ENCODE assay signal across 9 cellular contexts in the genomic region with DNA sequence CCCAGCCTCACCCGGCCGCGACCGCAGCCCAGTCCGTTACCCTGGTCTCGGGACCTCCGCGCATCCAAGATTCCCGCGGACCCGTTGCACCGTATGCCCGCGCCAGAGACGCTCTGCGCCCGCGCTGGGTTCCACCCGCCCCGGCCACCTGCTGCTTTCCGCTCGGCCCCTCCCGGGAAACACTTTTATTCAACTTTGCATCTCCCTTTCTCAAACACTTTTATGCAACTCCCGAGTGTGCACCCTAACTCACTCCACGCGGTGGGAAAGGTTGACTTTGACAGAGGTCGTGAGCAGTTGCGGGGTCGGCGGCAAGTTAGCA. TPM values are rescaled to one million over a fixed set of nuclear protein-coding genes. Genes with fewer than 3 reads are reported as not detected.
DNase-seq lines count a peak whose midpoint lies in the region; ATAC-seq, FAIRE-seq and TF ChIP-seq lines count a peak whose summit lies in the region.
"Had no signal": no experiment of that assay in that cellular context is flagged by ENCODE, and none has a peak within 500 bp of the region (broad histone marks: within the 10 kb centered on the region; RNA-seq: fewer than 3 reads in every experiment).

A gene with protein sequence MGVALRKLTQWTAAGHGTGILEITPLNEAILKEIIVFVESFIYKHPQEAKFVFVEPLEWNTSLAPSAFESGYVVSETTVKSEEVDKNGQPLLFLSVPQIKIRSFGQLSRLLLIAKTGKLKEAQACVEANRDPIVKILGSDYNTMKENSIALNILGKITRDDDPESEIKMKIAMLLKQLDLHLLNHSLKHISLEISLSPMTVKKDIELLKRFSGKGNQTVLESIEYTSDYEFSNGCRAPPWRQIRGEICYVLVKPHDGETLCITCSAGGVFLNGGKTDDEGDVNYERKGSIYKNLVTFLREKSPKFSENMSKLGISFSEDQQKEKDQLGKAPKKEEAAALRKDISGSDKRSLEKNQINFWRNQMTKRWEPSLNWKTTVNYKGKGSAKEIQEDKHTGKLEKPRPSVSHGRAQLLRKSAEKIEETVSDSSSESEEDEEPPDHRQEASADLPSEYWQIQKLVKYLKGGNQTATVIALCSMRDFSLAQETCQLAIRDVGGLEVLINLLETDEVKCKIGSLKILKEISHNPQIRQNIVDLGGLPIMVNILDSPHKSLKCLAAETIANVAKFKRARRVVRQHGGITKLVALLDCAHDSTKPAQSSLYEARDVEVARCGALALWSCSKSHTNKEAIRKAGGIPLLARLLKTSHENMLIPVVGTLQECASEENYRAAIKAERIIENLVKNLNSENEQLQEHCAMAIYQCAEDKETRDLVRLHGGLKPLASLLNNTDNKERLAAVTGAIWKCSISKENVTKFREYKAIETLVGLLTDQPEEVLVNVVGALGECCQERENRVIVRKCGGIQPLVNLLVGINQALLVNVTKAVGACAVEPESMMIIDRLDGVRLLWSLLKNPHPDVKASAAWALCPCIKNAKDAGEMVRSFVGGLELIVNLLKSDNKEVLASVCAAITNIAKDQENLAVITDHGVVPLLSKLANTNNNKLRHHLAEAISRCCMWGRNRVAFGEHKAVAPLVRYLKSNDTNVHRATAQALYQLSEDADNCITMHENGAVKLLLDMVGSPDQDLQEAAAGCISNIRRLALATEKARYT (minus strand): TSS at position 126 of the 322 bp plus-strand sequence. CDS start 3,937 bp downstream, outside the sequence.

- dilution Hi-C loops in keratinocyte (cut with MboI; ENCODE audit: extremely low pct_ligation_motif_present, low sequenced_read_pairs), result no loop called here

- TF ChIP-seq CTCF in keratinocyte (optimal IDR thresholded peaks at IDR 0.05 in 1 of 3, IDR thresholded peaks at IDR 0.05 in 1 of 3, conservative IDR thresholded peaks at IDR 0.05 in 1 of 3; ENCODE audit: extremely low read depth in 1 of 3, insufficient read depth in 2 of 3, low read length in 3 of 3), result no peak

- H3K4me3 Mint-ChIP-seq in activated T-helper 2 cell treated with anti-CD3 and anti-CD28 coated beads, Interferon-gamma antibody, Interleukin-2, Interleukin-4, amounts not matched to agents 10 μg/mL and 5 μg/mL and 100 μg/mL, durations not matched to agents 14 hours and 24 hours and 36 hours (ENCODE audit: low read depth), result peak within 1 kb of the TSS; percentile 75
- peak within 1 kb of the TSS; percentile 84 to 95 for H3K4me3 Mint-ChIP-seq in stimulated activated naive B cell treated with anti-CD40 and anti-IgM and Interleukin-4, amounts not matched to agents 10 μg/mL and 1 μg/mL and 100 μg/mL, for 72 hours

- peaks cover 43% of the 10 kb centered on the region for H3K27me3 Mint-ChIP-seq in activated T-helper 2 cell treated with anti-CD3 and anti-CD28 coated beads, Interferon-gamma antibody, Interleukin-2, Interleukin-4, amounts not matched to agents 10 μg/mL and 5 μg/mL and 100 μg/mL, durations not matched to agents 14 hours and 24 hours and 36 hours (ENCODE audit: low read depth)
- peaks cover 41 to 55% of the 10 kb centered on the region in 2 donors for H3K27me3 Mint-ChIP-seq in stimulated activated naive B cell treated with anti-CD40 and anti-IgM and Interleukin-4, amounts not matched to agents 10 μg/mL and 1 μg/mL and 100 μg/mL, for 72 hours

- no peaks in the 10 kb centered on the region for H3K9me3 ChIP-seq in keratinocyte (ENCODE audit: control insufficient read depth, low read depth, low read length)

- peak; percentile 26 for DNase-seq in NCI-H2227 treated with DMSO at 0.1 percent for 48 hours (lab: John Stamatoyannopoulos, UW)
- no peak for DNase-seq in NCI-H2227 (lab: John Stamatoyannopoulos, UW; ENCODE audit: unreplicated experiment)
- DNase-seq in activated T-helper 2 cell treated with anti-CD3 and anti-CD28 coated beads, Interferon-gamma antibody, Interleukin-2, Interleukin-4, amounts not matched to agents 10 μg/mL and 5 μg/mL and 100 μg/mL, durations not matched to agents 14 hours and 24 hours and 36 hours (ENCODE audit: low spot score), result no peak
- no peak for DNase-seq in keratinocyte (ENCODE audit: low read depth, low spot score)
- no peak for DNase-seq in stimulated activated naive B cell treated with anti-CD40 and anti-IgM and Interleukin-4, amounts not matched to agents 10 μg/mL and 1 μg/mL and 100 μg/mL, for 72 hours
- DNase-seq in UCSD-AML1 (lab: John Stamatoyannopoulos, UW; ENCODE audit: unreplicated experiment), result no peak
- no peak for DNase-seq in COR-L47 (lab: John Stamatoyannopoulos, UW)
- DNase-seq in DMS114 treated with DMSO at 0.1 percent for 48 hours (lab: John Stamatoyannopoulos, UW; ENCODE audit: unreplicated experiment), result no peak

- peaks cover 18% of the 10 kb centered on the region for H3K27me3 ChIP-seq in keratinocyte (ENCODE audit: control insufficient read depth, extremely low read depth, insufficient read depth, low read length)

- no peak for FAIRE-seq in keratinocyte (lab: Jason Lieb, UNC)

- H3K79me2 ChIP-seq in keratinocyte (ENCODE audit: control insufficient read depth, insufficient read depth, low read length), result no peaks in the 10 kb centered on the region

- H3K4me1 Mint-ChIP-seq in activated T-helper 2 cell treated with anti-CD3 and anti-CD28 coated beads, Interferon-gamma antibody, Interleukin-2, Interleukin-4, amounts not matched to agents 10 μg/mL and 5 μg/mL and 100 μg/mL, durations not matched to agents 14 hours and 24 hours and 36 hours (ENCODE audit: low read depth), result peaks cover 8% of the 10 kb centered on the region
- H3K4me1 Mint-ChIP-seq in stimulated activated naive B cell treated with anti-CD40 and anti-IgM and Interleukin-4, amounts not matched to agents 10 μg/mL and 1 μg/mL and 100 μg/mL, for 72 hours, result peaks cover 11 to 19% of the 10 kb centered on the region in 2 donors

- ATAC-seq in stimulated activated naive B cell treated with anti-CD40 and anti-IgM and Interleukin-4, amounts not matched to agents 10 μg/mL and 1 μg/mL and 100 μg/mL, for 72 hours (replicated peaks), result no peak

- H3K4me3 ChIP-seq in keratinocyte (ENCODE audit: control insufficient read depth in 2 of 3, extremely low read depth in 1 of 3, insufficient read depth in 2 of 3, low read depth in 1 of 3, low read length in 3 of 3), result peak within 1 kb of the TSS; percentile 29 to 48 (median 44)

- H3K9me3 Mint-ChIP-seq in activated T-helper 2 cell treated with anti-CD3 and anti-CD28 coated beads, Interferon-gamma antibody, Interleukin-2, Interleukin-4, amounts not matched to agents 10 μg/mL and 5 μg/mL and 100 μg/mL, durations not matched to agents 14 hours and 24 hours and 36 hours, result no peaks in the 10 kb centered on the region
- no peaks in the 10 kb centered on the region for H3K9me3 Mint-ChIP-seq in stimulated activated naive B cell treated with anti-CD40 and anti-IgM and Interleukin-4, amounts not matched to agents 10 μg/mL and 1 μg/mL and 100 μg/mL, for 72 hours

- intact Hi-C loops in activated T-helper 2 cell treated with anti-CD3 and anti-CD28 coated beads, Interferon-gamma antibody, Interleukin-2, Interleukin-4, amounts not matched to agents 10 μg/mL and 5 μg/mL and 100 μg/mL, durations not matched to agents 14 hours and 24 hours and 36 hours (cut with micrococcal nuclease), result loop anchor here (2.0 kb wide), 1 partner anchor 254 kb away; a partner anchor contains a TSS

- no peak within 1 kb of the TSS for H3K27ac Mint-ChIP-seq in activated T-helper 2 cell treated with anti-CD3 and anti-CD28 coated beads, Interferon-gamma antibody, Interleukin-2, Interleukin-4, amounts not matched to agents 10 μg/mL and 5 μg/mL and 100 μg/mL, durations not matched to agents 14 hours and 24 hours and 36 hours
- peak within 1 kb of the TSS; percentile 87 for H3K27ac Mint-ChIP-seq in stimulated activated naive B cell treated with anti-CD40 and anti-IgM and Interleukin-4, amounts not matched to agents 10 μg/mL and 1 μg/mL and 100 μg/mL, for 72 hours

- H3K27ac ChIP-seq in keratinocyte (ENCODE audit: control insufficient read depth, insufficient read depth, low read length), result no peak within 1 kb of the TSS
- H3K27ac ChIP-seq: 22Rv1 had no signal

- H3K9ac ChIP-seq in keratinocyte (ENCODE audit: control insufficient read depth, extremely low read depth, insufficient read depth, low read length), result no peak within 1 kb of the TSS

- H2AFZ ChIP-seq in keratinocyte (ENCODE audit: control insufficient read depth, low read length), result peak within 1 kb of the TSS; percentile 83

- no peaks in the 10 kb centered on the region for H3K36me3 ChIP-seq in keratinocyte (ENCODE audit: control insufficient read depth in 2 of 2, extremely low read depth in 1 of 2, insufficient read depth in 2 of 2, low read length in 2 of 2)

- no peaks in the 10 kb centered on the region for H3K36me3 Mint-ChIP-seq in activated T-helper 2 cell treated with anti-CD3 and anti-CD28 coated beads, Interferon-gamma antibody, Interleukin-2, Interleukin-4, amounts not matched to agents 10 μg/mL and 5 μg/mL and 100 μg/mL, durations not matched to agents 14 hours and 24 hours and 36 hours (ENCODE audit: low read depth)
- peaks cover 0 to 2% of the 10 kb centered on the region in 2 donors for H3K36me3 Mint-ChIP-seq in stimulated activated naive B cell treated with anti-CD40 and anti-IgM and Interleukin-4, amounts not matched to agents 10 μg/mL and 1 μg/mL and 100 μg/mL, for 72 hours

- H3K4me2 ChIP-seq in keratinocyte (ENCODE audit: control insufficient read depth, extremely low read depth, insufficient read depth, low read depth, low read length), result peak within 1 kb of the TSS; percentile 75

- H3K9me1 ChIP-seq in keratinocyte (ENCODE audit: control insufficient read depth, extremely low read depth, insufficient read depth, low read length), result no peaks in the 10 kb centered on the region

- H4K20me1 ChIP-seq in keratinocyte (ENCODE audit: control insufficient read depth, extremely low read depth, insufficient read depth, low read length), result no peaks in the 10 kb centered on the region

- H3K4me1 ChIP-seq in keratinocyte (ENCODE audit: control insufficient read depth, extremely low read depth, insufficient read depth, low read length), result no peaks in the 10 kb centered on the region

RNA-seq across cellular contexts. Expression of the gene that starts here (rescaled TPM):
- not detected in 2 replicates for total RNA-seq in activated T-helper 2 cell treated with anti-CD3 and anti-CD28 coated beads, Interferon-gamma antibody, Interleukin-2, Interleukin-4, amounts not matched to agents 10 μg/mL and 5 μg/mL and 100 μg/mL, durations not matched to agents 14 hours and 24 hours and 36 hours
- 0.01 to 0.02 TPM in 2 of 3 replicates, not detected in the other for polyA plus RNA-seq in keratinocyte
- polyA plus RNA-seq in keratinocyte (2011; ENCODE audit: low read depth), result not detected
- polyA plus RNA-seq in keratinocyte (2011; cell fraction: cytosol; rRNA removed), result 0.01 TPM in 1 of 2 replicates, not detected in the other
- not detected in 2 replicates for polyA plus RNA-seq in keratinocyte (2011; cell fraction: nucleus; rRNA removed)
- polyA plus RNA-seq in keratinocyte (2012; ENCODE audit: low replicate concordance), result 0.05 TPM in 1 of 2 replicates, not detected in the other
- not detected in 3 replicates for polyA minus RNA-seq in keratinocyte
- not detected for polyA minus RNA-seq in keratinocyte (2011; cell fraction: cytosol; rRNA and poly(A)+ RNA removed)
- not detected in 2 replicates for polyA minus RNA-seq in keratinocyte (2011; cell fraction: nucleus; rRNA and poly(A)+ RNA removed)
